Comparison of ENCODE assay signal across 26 cellular contexts in the genomic region with DNA sequence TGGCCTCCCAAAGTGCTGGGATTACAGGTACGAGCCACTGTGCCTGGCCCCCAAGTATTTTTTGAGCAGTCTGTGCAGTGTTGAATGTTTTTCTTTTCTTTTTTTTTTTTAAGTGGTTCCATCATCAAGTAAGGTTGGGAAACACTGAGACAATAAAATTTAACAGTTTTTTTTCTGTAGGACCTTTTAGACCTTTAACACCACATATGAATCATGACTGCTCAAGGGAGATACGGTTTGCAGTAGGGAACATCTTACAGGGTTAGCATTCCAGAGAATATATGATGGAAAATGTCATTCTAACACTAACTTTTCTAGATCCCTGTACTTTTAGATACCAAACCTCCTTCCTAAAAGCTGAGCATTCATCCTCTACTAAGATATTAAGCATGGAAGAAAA. TPM values are rescaled to one million over a fixed set of nuclear protein-coding genes. Genes with fewer than 3 reads are reported as not detected.
DNase-seq lines count a peak whose midpoint lies in the region; ATAC-seq lines count a peak whose summit lies in the region.
"Had no signal": no experiment of that assay in that cellular context is flagged by ENCODE, and none has a peak within 500 bp of the region (broad histone marks: within the 10 kb centered on the region; RNA-seq: fewer than 3 reads in every experiment).

No MANE protein-coding gene starts in this region.

- no peak for ATAC-seq in HG02973 (IDR thresholded peaks at IDR 0.05; ENCODE audit: unreplicated experiment)
- ATAC-seq: activated naive CD8-positive, alpha-beta T cell treated with anti-CD3 and anti-CD28 coated beads, Interleukin-2, amount 50 U/mL, for 24 hours; CD8-positive, alpha-beta T cell; gastroesophageal sphincter; K562 had no signal

- intact Hi-C loops in activated T-helper 1 cell treated with anti-CD3 and anti-CD28 coated beads, Interleukin-12 subunit alpha, Interleukin-12 subunit beta, Interleukin-2, Interleukin-4 antibody, amounts not matched to agents 30 ng/mL and 10 ng/mL and 1 ng/mL, durations not matched to agents 14 hours and 24 hours and 36 hours (cut with micrococcal nuclease) = loop anchor here (10.0 kb wide), 1 partner anchor 106 kb away; no protein-coding TSS in a partner anchor

- no peak overlapping the region for H3K4me3 Mint-ChIP-seq in activated T-helper 1 cell treated with anti-CD3 and anti-CD28 coated beads, Interleukin-12 subunit alpha, Interleukin-12 subunit beta, Interleukin-2, Interleukin-4 antibody, amounts not matched to agents 30 ng/mL and 10 ng/mL and 1 ng/mL, durations not matched to agents 14 hours and 24 hours and 36 hours
- H3K4me3 Mint-ChIP-seq: activated CD4-positive, alpha-beta memory T cell treated with anti-CD3 and anti-CD28 coated beads, Interleukin-2, amount 10 ng/mL, durations not matched to agents 7 days and 5 days; activated naive CD8-positive, alpha-beta T cell treated with anti-CD3 and anti-CD28 coated beads, Interleukin-2, amount 50 U/mL, for 24 hours; CD8-positive, alpha-beta T cell; neural crest cell; T-helper 2 cell treated with Interferon-gamma antibody and Interleukin-4, amounts not matched to agents 5 μg/mL and 100 μg/mL, for 36 hours had no signal

- H3K27me3 Mint-ChIP-seq in activated T-helper 1 cell treated with anti-CD3 and anti-CD28 coated beads, Interleukin-12 subunit alpha, Interleukin-12 subunit beta, Interleukin-2, Interleukin-4 antibody, amounts not matched to agents 30 ng/mL and 10 ng/mL and 1 ng/mL, durations not matched to agents 14 hours and 24 hours and 36 hours (ENCODE audit: insufficient read depth) = no peaks in the 10 kb centered on the region
- H3K27me3 Mint-ChIP-seq: activated CD4-positive, alpha-beta memory T cell treated with anti-CD3 and anti-CD28 coated beads, Interleukin-2, amount 10 ng/mL, durations not matched to agents 7 days and 5 days; activated naive CD8-positive, alpha-beta T cell treated with anti-CD3 and anti-CD28 coated beads, Interleukin-2, amount 50 U/mL, for 24 hours; progenitor cell of endocrine pancreas had no signal

- no peaks in the 10 kb centered on the region for H3K9me3 Mint-ChIP-seq in activated T-helper 1 cell treated with anti-CD3 and anti-CD28 coated beads, Interleukin-12 subunit alpha, Interleukin-12 subunit beta, Interleukin-2, Interleukin-4 antibody, amounts not matched to agents 30 ng/mL and 10 ng/mL and 1 ng/mL, durations not matched to agents 14 hours and 24 hours and 36 hours
- H3K9me3 Mint-ChIP-seq: activated CD4-positive, alpha-beta memory T cell treated with anti-CD3 and anti-CD28 coated beads, Interleukin-2, amount 10 ng/mL, durations not matched to agents 7 days and 5 days; activated naive CD8-positive, alpha-beta T cell treated with anti-CD3 and anti-CD28 coated beads, Interleukin-2, amount 50 U/mL, for 24 hours; CD8-positive, alpha-beta T cell; neural crest cell; T-helper 2 cell treated with Interferon-gamma antibody and Interleukin-4, amounts not matched to agents 5 μg/mL and 100 μg/mL, for 36 hours had no signal

- DNase-seq in GM03348 (ENCODE audit: low spot score) (peak; percentile 27), NCI-H226 (peak; percentile 37), fibroblast of peridontal ligament (ENCODE audit: extremely low read depth) (peak; percentile 9), renal cortical epithelial cell (ENCODE audit: low read depth) (peak; percentile 50), C1 segment of cervical spinal cord (lab: John Stamatoyannopoulos, UW) (no peak), T-helper 1 cell (no peak)
- no peak for DNase-seq in activated T-helper 1 cell treated with anti-CD3 and anti-CD28 coated beads, Interleukin-12 subunit alpha, Interleukin-12 subunit beta, Interleukin-2, Interleukin-4 antibody, amounts not matched to agents 30 ng/mL and 10 ng/mL and 1 ng/mL, durations not matched to agents 14 hours and 24 hours and 36 hours (ENCODE audit: low spot score)
- DNase-seq: activated CD4-positive, alpha-beta memory T cell treated with anti-CD3 and anti-CD28 coated beads, Interleukin-2, amount 10 ng/mL, durations not matched to agents 7 days and 5 days; activated CD4-positive, CD25-positive, alpha-beta regulatory T cell; activated gamma-delta T cell; activated naive CD8-positive, alpha-beta T cell treated with anti-CD3 and anti-CD28 coated beads, Interleukin-2, amount 50 U/mL, for 24 hours; activated T-cell treated with anti-CD3 and anti-CD28 coated beads for 4 hours; CD8-positive, alpha-beta T cell; cortex of kidney; H7; islet precursor cell; NCI-H187; NCI-H748 treated with DMSO at 0.1 percent for 48 hours; SK-N-SH; stimulated activated naive CD4-positive, alpha-beta T cell treated with Interleukin-2 at 50 U/mL for 16 hours had no signal

- H3K36me3 Mint-ChIP-seq in activated T-helper 1 cell treated with anti-CD3 and anti-CD28 coated beads, Interleukin-12 subunit alpha, Interleukin-12 subunit beta, Interleukin-2, Interleukin-4 antibody, amounts not matched to agents 30 ng/mL and 10 ng/mL and 1 ng/mL, durations not matched to agents 14 hours and 24 hours and 36 hours (ENCODE audit: low read depth) = peaks cover 16% of the 10 kb centered on the region

- no peaks in the 10 kb centered on the region for H3K4me1 Mint-ChIP-seq in activated T-helper 1 cell treated with anti-CD3 and anti-CD28 coated beads, Interleukin-12 subunit alpha, Interleukin-12 subunit beta, Interleukin-2, Interleukin-4 antibody, amounts not matched to agents 30 ng/mL and 10 ng/mL and 1 ng/mL, durations not matched to agents 14 hours and 24 hours and 36 hours (ENCODE audit: low read depth)
- H3K4me1 Mint-ChIP-seq: activated CD4-positive, alpha-beta memory T cell treated with anti-CD3 and anti-CD28 coated beads, Interleukin-2, amount 10 ng/mL, durations not matched to agents 7 days and 5 days; activated naive CD8-positive, alpha-beta T cell treated with anti-CD3 and anti-CD28 coated beads, Interleukin-2, amount 50 U/mL, for 24 hours; neural crest cell had no signal

- H3K27ac Mint-ChIP-seq in activated T-helper 1 cell treated with anti-CD3 and anti-CD28 coated beads, Interleukin-12 subunit alpha, Interleukin-12 subunit beta, Interleukin-2, Interleukin-4 antibody, amounts not matched to agents 30 ng/mL and 10 ng/mL and 1 ng/mL, durations not matched to agents 14 hours and 24 hours and 36 hours = no peak overlapping the region
- H3K27ac Mint-ChIP-seq: activated CD4-positive, alpha-beta memory T cell treated with anti-CD3 and anti-CD28 coated beads, Interleukin-2, amount 10 ng/mL, durations not matched to agents 7 days and 5 days; activated naive CD8-positive, alpha-beta T cell treated with anti-CD3 and anti-CD28 coated beads, Interleukin-2, amount 50 U/mL, for 24 hours; CD8-positive, alpha-beta T cell; progenitor cell of endocrine pancreas; T-helper 2 cell treated with Interferon-gamma antibody and Interleukin-4, amounts not matched to agents 5 μg/mL and 100 μg/mL, for 36 hours had no signal

RNA-seq across cellular contexts. Expression of gene SNX4, which starts 41.7 kb away (rescaled TPM):
- total RNA-seq in renal cortical epithelial cell = 82.4 and 83.7 TPM in 2 replicates
- 40.7 and 44.4 TPM in 2 replicates for total RNA-seq in activated T-helper 1 cell treated with anti-CD3 and anti-CD28 coated beads, Interleukin-12 subunit alpha, Interleukin-12 subunit beta, Interleukin-2, Interleukin-4 antibody, amounts not matched to agents 30 ng/mL and 10 ng/mL and 1 ng/mL, durations not matched to agents 14 hours and 24 hours and 36 hours

Comparison
In these comparisons a context has a peak if more than half of its experiments do, and no peak if none do; other contexts are left out.
1. DNase-seq: peak in GM03348 (single experiment), NCI-H226 (single experiment), fibroblast of peridontal ligament (single experiment) and renal cortical epithelial cell (single experiment); none in C1 segment of cervical spinal cord (0 of 14), activated T-helper 1 cell treated with anti-CD3 and anti-CD28 coated beads, Interleukin-12 subunit alpha, Interleukin-12 subunit beta, Interleukin-2, Interleukin-4 antibody, amounts not matched to agents 30 ng/mL and 10 ng/mL and 1 ng/mL, durations not matched to agents 14 hours and 24 hours and 36 hours (single experiment) and T-helper 1 cell (0 of 5).